Comparison of ENCODE assay signal across 9 cellular contexts in the genomic region with DNA sequence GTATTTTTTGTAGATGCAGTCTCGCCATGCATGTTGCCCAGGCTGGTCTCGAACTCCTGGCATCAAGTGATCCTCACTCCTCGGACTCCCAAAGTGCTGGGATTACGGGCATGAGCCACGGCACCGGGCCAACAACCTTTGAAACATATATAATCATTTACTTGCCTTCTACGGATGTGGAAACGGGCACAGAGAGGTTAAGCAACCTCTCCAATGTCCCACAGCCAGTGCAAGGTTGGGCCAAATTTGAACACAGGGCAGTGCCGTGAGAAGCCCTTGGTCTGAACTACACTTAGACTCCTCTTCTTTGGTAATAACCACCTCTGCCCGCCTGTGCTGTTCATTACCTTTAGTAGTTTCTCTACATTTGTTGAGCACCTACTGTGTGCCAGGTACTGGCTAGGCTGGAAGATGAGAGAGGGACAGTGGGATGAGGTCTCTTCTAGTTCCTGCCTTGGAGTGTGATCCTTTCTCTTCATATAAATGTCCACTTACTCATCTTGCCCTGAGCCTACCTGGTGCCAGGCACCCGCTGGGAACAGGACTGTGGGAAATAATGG. TPM values are rescaled to one million over a fixed set of nuclear protein-coding genes. Genes with fewer than 3 reads are reported as not detected.
DNase-seq lines count a peak whose midpoint lies in the region; ATAC-seq, FAIRE-seq and TF ChIP-seq lines count a peak whose summit lies in the region.
"Had no signal": no experiment of that assay in that cellular context is flagged by ENCODE, and none has a peak within 500 bp of the region (broad histone marks: within the 10 kb centered on the region; RNA-seq: fewer than 3 reads in every experiment).

No MANE protein-coding gene starts in this region.

- H3K27me3 Mint-ChIP-seq in nephron progenitor cell (ENCODE audit: low read depth, poor library complexity): no peaks in the 10 kb centered on the region

- peaks cover 55% of the 10 kb centered on the region for H3K79me2 ChIP-seq in GM23248 (ENCODE audit: insufficient read depth)

- in situ Hi-C loops in GM23248 (cut with MboI): no loop called here

- DNase-seq in A549 (ENCODE audit: low read depth in 1 of 2, low spot score in 1 of 2) (no peak), GM23248 (no peak), nephron progenitor cell (no peak), caudate nucleus (lab: John Stamatoyannopoulos, UW) (no peak)
- no peak for DNase-seq in activated naive CD4-positive, alpha-beta T cell treated with anti-CD3 and anti-CD28 coated beads, Interleukin-2, amount 50 U/mL, for 72 hours (ENCODE audit: low spot score in 2 of 2)
- DNase-seq in stimulated activated CD4-positive, alpha-beta T cell treated with anti-CD3 and anti-CD28 coated beads, Interleukin-2, amount 100 ng/mL, for 48 hours: no peak
- DNase-seq: NCI-H1048, NCI-H446 treated with DMSO at 0.1 percent for 48 hours, transverse colon had no signal

- H3K4me2 ChIP-seq in A549 (peak overlapping the region; percentile 78), GM23248 (ENCODE audit: unreplicated experiment) (no peak overlapping the region)

- no peaks in the 10 kb centered on the region for H3K9me3 Mint-ChIP-seq in activated naive CD4-positive, alpha-beta T cell treated with anti-CD3 and anti-CD28 coated beads, Interleukin-2, amount 50 U/mL, for 72 hours
- no peaks in the 10 kb centered on the region for H3K9me3 Mint-ChIP-seq in nephron progenitor cell

- H3K9ac ChIP-seq in GM23248: peak overlapping the region; percentile 97; the same call in 1 of the 2 replicates

- POLR2A ChIA-PET in A549 (lab: Yijun Ruan, JAX): no interaction called here

- no peaks in the 10 kb centered on the region for H3F3A ChIP-seq in GM23248 (ENCODE audit: insufficient read depth)

- H3K27ac ChIP-seq in A549 (0 out of 6 replicates have a peak overlapping the region, but pooled peaks of 1 of the 2 experiments have one; percentile 4), GM23248 (no peak overlapping the region), caudate nucleus (ENCODE audit: low read depth, low read length) (no peak overlapping the region)

- H4K20me1 ChIP-seq in GM23248 (ENCODE audit: insufficient read depth): no peaks in the 10 kb centered on the region

- TF ChIP-seq CTCF in A549 (IDR thresholded peaks at IDR 0.05) (no peak), nephron progenitor cell (IDR thresholded peaks at IDR 0.05) (no peak)

- no peaks in the 10 kb centered on the region for H3K9me2 ChIP-seq in GM23248 (ENCODE audit: insufficient read depth)

- CTCF ChIA-PET in A549 (lab: Yijun Ruan, JAX): interaction anchor here (1.0 to 3.7 kb wide), 3 partner anchors 9 to 135 kb away, joined by 3 to 20 read pairs (median 3); no protein-coding TSS in a partner anchor

- TF ChIP-seq EP300 in A549 (IDR thresholded peaks at IDR 0.05): no peak

- WGBS in A549 (ENCODE audit: missing lambda C conversion rate): 93% methylated on average over 11 of the region's 11 CpGs
- WGBS in GM23248 (ENCODE audit: low coverage in 1 of 2, low lambda C conversion rate in 2 of 2, missing lambda C conversion rate in 2 of 2), 2 experiments: 94% methylated on average over 11 of the region's 11 CpGs

- no peak overlapping the region for H3K4me3 Mint-ChIP-seq in nephron progenitor cell

- TF ChIP-seq RAD21 in A549 (conservative IDR thresholded peaks at IDR 0.05 in 1 of 2, IDR thresholded peaks at IDR 0.05 in 1 of 2): no peak

- no peak for TF ChIP-seq POLR2A in A549 (IDR thresholded peaks at IDR 0.05; ENCODE audit: low read length)

- no peak for FAIRE-seq in A549 (lab: Jason Lieb, UNC)

- H3K4me1 ChIP-seq in A549 (peaks cover 20% of the 10 kb centered on the region), GM23248 (ENCODE audit: insufficient read depth) (peaks cover 3% of the 10 kb centered on the region; the same call in 1 of the 2 replicates)

- no peak overlapping the region for H3K4me3 ChIP-seq in A549
- H3K4me3 ChIP-seq in GM23248: no peak overlapping the region

- H3K9me3 ChIP-seq in A549 (no peaks in the 10 kb centered on the region), GM23248 (ENCODE audit: low read depth) (no peaks in the 10 kb centered on the region)
- H3K9me3 ChIP-seq: transverse colon had no signal

- H3K27ac Mint-ChIP-seq in activated naive CD4-positive, alpha-beta T cell treated with anti-CD3 and anti-CD28 coated beads, Interleukin-2, amount 50 U/mL, for 72 hours: peak overlapping the region; percentile 89 to 96
- H3K27ac Mint-ChIP-seq in nephron progenitor cell: no peak overlapping the region

- H3K4me1 Mint-ChIP-seq in nephron progenitor cell: peaks cover 26% of the 10 kb centered on the region

- no peaks in the 10 kb centered on the region for H3K27me3 ChIP-seq in GM23248 (replicated peaks; ENCODE audit: insufficient read depth)
- H3K27me3 ChIP-seq: transverse colon had no signal

- no peak for ATAC-seq in A549
- ATAC-seq in activated naive CD4-positive, alpha-beta T cell treated with anti-CD3 and anti-CD28 coated beads, Interleukin-2, amount 50 U/mL, for 72 hours: no peak

- peaks cover 17 to 21% of the 10 kb centered on the region in 2 donors for H3K36me3 Mint-ChIP-seq in activated naive CD4-positive, alpha-beta T cell treated with anti-CD3 and anti-CD28 coated beads, Interleukin-2, amount 50 U/mL, for 72 hours
- peaks cover 54% of the 10 kb centered on the region for H3K36me3 Mint-ChIP-seq in nephron progenitor cell (ENCODE audit: low read depth)

- no peak overlapping the region for H2AFZ ChIP-seq in GM23248

- peaks cover 6% of the 10 kb centered on the region; the same call in 1 of the 2 replicates for H3K36me3 ChIP-seq in GM23248 (ENCODE audit: low read depth)

TF ChIP-seq in A549, 52 proteins besides CTCF, POLR2A, EP300 and RAD21:
- TF ChIP-seq HOXB13 (CRISPR knock-in tag; IDR thresholded peaks at IDR 0.05; ENCODE audit: low read depth): no peak
- no peak for TF ChIP-seq ESRRA (IDR thresholded peaks at IDR 0.05; ENCODE audit: borderline replicate concordance, low read length)
- no peak for TF ChIP-seq NFE2L2 (conservative IDR thresholded peaks at IDR 0.05; ENCODE audit: low read length)

RNA-seq across cellular contexts. Expression of a gene that starts 2.2 kb away (rescaled TPM):
- polyA plus RNA-seq in A549 (2011; rRNA removed) (60.6 and 62.4 TPM in 2 replicates), A549 (2017; fragmentation: RNase III; extraction: RNeasy Plus Mini Kit Qiagen cat#74134 plus additional on column Dnase treatment) (55.9 to 64.5 TPM (median 62.2 TPM) in 3 replicates), GM23248 (2016; fragmentation: Nextera tagmentation; extraction: Ambion mirVana) (27.7 and 28.1 TPM in 2 replicates)
- polyA plus RNA-seq in A549 (2012; cell fraction: cytosol; rRNA removed): 88.2 and 92.3 TPM in 2 replicates
- 178 and 216 TPM in 2 replicates for polyA plus RNA-seq in A549 (2012; cell fraction: nucleus; rRNA removed)
- 57.6 and 76.8 TPM in 2 replicates for polyA minus RNA-seq in A549 (2011; rRNA and poly(A)+ RNA removed)
- total RNA-seq in GM23248 (2014; rRNA removed; shearing (Covaris generic)): 34.9 and 44.5 TPM in 2 replicates
- total RNA-seq in activated naive CD4-positive, alpha-beta T cell treated with anti-CD3 and anti-CD28 coated beads, Interleukin-2, amount 50 U/mL, for 72 hours: 10 to 100 TPM; 77.3 to 96.2 TPM

RNA-seq across cellular contexts. Expression of a gene that starts 2.4 kb away (rescaled TPM):
- 16.7 and 18.6 TPM in 2 replicates for polyA plus RNA-seq in A549 (2011; rRNA removed)
- 30.7 and 38.4 TPM in 2 replicates for polyA plus RNA-seq in A549 (2012; cell fraction: cytosol; rRNA removed)
- 20.3 and 23.4 TPM in 2 replicates for polyA plus RNA-seq in A549 (2012; cell fraction: nucleus; rRNA removed)
- 19.6 to 20.5 TPM (median 19.8 TPM) in 3 replicates for polyA plus RNA-seq in A549 (2017; fragmentation: RNase III; extraction: RNeasy Plus Mini Kit Qiagen cat#74134 plus additional on column Dnase treatment)
- polyA minus RNA-seq in A549 (2011; rRNA and poly(A)+ RNA removed): 11.0 and 14.3 TPM in 2 replicates
- total RNA-seq in GM23248 (2014; rRNA removed; shearing (Covaris generic)): 16.2 and 19.2 TPM in 2 replicates
- polyA plus RNA-seq in GM23248 (2016; fragmentation: Nextera tagmentation; extraction: Ambion mirVana): 12.5 and 15.6 TPM in 2 replicates
- total RNA-seq in activated naive CD4-positive, alpha-beta T cell treated with anti-CD3 and anti-CD28 coated beads, Interleukin-2, amount 50 U/mL, for 72 hours: 10 to 100 TPM; 15.8 to 26.3 TPM

RNA-seq across cellular contexts. Expression of a gene that starts 33.6 kb away (rescaled TPM):
- polyA plus RNA-seq in A549 (2011; rRNA removed): not detected in 2 replicates
- 0.04 and 0.06 TPM in 2 replicates for polyA plus RNA-seq in A549 (2012; cell fraction: cytosol; rRNA removed)
- polyA plus RNA-seq in A549 (2012; cell fraction: nucleus; rRNA removed): 0.36 TPM in 1 of 2 replicates, not detected in the other
- polyA plus RNA-seq in A549 (2017; fragmentation: RNase III; extraction: RNeasy Plus Mini Kit Qiagen cat#74134 plus additional on column Dnase treatment): 0.05 TPM in 1 of 3 replicates, not detected in the others
- polyA minus RNA-seq in A549 (2011; rRNA and poly(A)+ RNA removed): not detected in 2 replicates
- not detected in 2 replicates for total RNA-seq in GM23248 (2014; rRNA removed; shearing (Covaris generic))
- polyA plus RNA-seq in GM23248 (2016; fragmentation: Nextera tagmentation; extraction: Ambion mirVana): not detected in 2 replicates
- under 1 TPM; 0.45 to 0.98 TPM for total RNA-seq in activated naive CD4-positive, alpha-beta T cell treated with anti-CD3 and anti-CD28 coated beads, Interleukin-2, amount 50 U/mL, for 72 hours
- total RNA-seq: transverse colon had no signal

RNA-seq across cellular contexts. Expression of a gene that starts 38.2 kb away (rescaled TPM):
- 24.1 and 28.7 TPM in 2 replicates for polyA plus RNA-seq in A549 (2011; rRNA removed)
- polyA plus RNA-seq in A549 (2012; cell fraction: cytosol; rRNA removed): 26.0 and 34.1 TPM in 2 replicates
- polyA plus RNA-seq in A549 (2012; cell fraction: nucleus; rRNA removed): 98.9 and 125 TPM in 2 replicates
- polyA plus RNA-seq in A549 (2017; fragmentation: RNase III; extraction: RNeasy Plus Mini Kit Qiagen cat#74134 plus additional on column Dnase treatment): 20.5 to 21.9 TPM (median 21.0 TPM) in 3 replicates
- 31.8 and 38.7 TPM in 2 replicates for polyA minus RNA-seq in A549 (2011; rRNA and poly(A)+ RNA removed)
- total RNA-seq in GM23248 (2014; rRNA removed; shearing (Covaris generic)): 9.0 and 11.6 TPM in 2 replicates
- 15.9 and 17.6 TPM in 2 replicates for polyA plus RNA-seq in GM23248 (2016; fragmentation: Nextera tagmentation; extraction: Ambion mirVana)
- 100 to 1,000 TPM in 1 of 2 donors, 10 to 100 TPM in 1; 54.7 to 111 TPM for total RNA-seq in activated naive CD4-positive, alpha-beta T cell treated with anti-CD3 and anti-CD28 coated beads, Interleukin-2, amount 50 U/mL, for 72 hours

RNA-seq across cellular contexts. Expression of a gene that starts 47.5 kb away (rescaled TPM):
- polyA plus RNA-seq in A549 (2011; rRNA removed) (0.34 and 0.36 TPM in 2 replicates), A549 (2017; fragmentation: RNase III; extraction: RNeasy Plus Mini Kit Qiagen cat#74134 plus additional on column Dnase treatment) (0.18 to 0.30 TPM (median 0.30 TPM) in 3 replicates), GM23248 (2016; fragmentation: Nextera tagmentation; extraction: Ambion mirVana) (not detected in 2 replicates)
- polyA plus RNA-seq in A549 (2012; cell fraction: cytosol; rRNA removed): 0.30 and 0.43 TPM in 2 replicates
- polyA plus RNA-seq in A549 (2012; cell fraction: nucleus; rRNA removed): 0.94 and 1.2 TPM in 2 replicates
- polyA minus RNA-seq in A549 (2011; rRNA and poly(A)+ RNA removed): 0.17 and 0.54 TPM in 2 replicates
- not detected in 2 replicates for total RNA-seq in GM23248 (2014; rRNA removed; shearing (Covaris generic))
- total RNA-seq in activated naive CD4-positive, alpha-beta T cell treated with anti-CD3 and anti-CD28 coated beads, Interleukin-2, amount 50 U/mL, for 72 hours: 10 to 100 TPM in 1 of 2 donors, 1 to 10 TPM in 1; 9.8 to 15.1 TPM
